16 cellular contexts compared by ENCODE assay signal in genomic region chr15:76799760-76800159, GRCh38.
DNase-seq lines count a peak whose midpoint lies in the region; TF ChIP-seq lines count a peak whose summit lies in the region.
"Had no signal": no experiment of that assay in that cellular context is flagged by ENCODE, and none has a peak within 500 bp of the region (broad histone marks: within the 10 kb centered on the region; RNA-seq: fewer than 3 reads in every experiment).

No MANE protein-coding gene starts in this region.

- no peaks in the 10 kb centered on the region for H3K27me3 ChIP-seq in spleen (replicated peaks in 1 of 7)
- no peaks in the 10 kb centered on the region for H3K27me3 ChIP-seq in ascending aorta
- H3K27me3 ChIP-seq: heart left ventricle had no signal

- H3K9me3 ChIP-seq in spleen (no peaks in the 10 kb centered on the region), ascending aorta (no peaks in the 10 kb centered on the region)
- H3K9me3 ChIP-seq: heart left ventricle, left ventricle myocardium inferior had no signal

- no peak for TF ChIP-seq POLR2A in spleen (IDR thresholded peaks at IDR 0.05)

- H3K36me3 ChIP-seq in spleen (peaks cover 0 to 79% (median 27%) of the 10 kb centered on the region in 6 donors), ascending aorta (peaks cover 5 to 20% of the 10 kb centered on the region in 2 donors)

- DNase-seq in EL, result peak; percentile 43
- DNase-seq in MV-4-11 (lab: John Stamatoyannopoulos, UW), result peak; percentile 5
- peak; percentile 20 for DNase-seq in epithelial cell of prostate (ENCODE audit: low read depth, low spot score)
- peak; percentile 9 for DNase-seq in myocyte (ENCODE audit: low read depth)
- DNase-seq in activated T-cell treated with anti-CD3 and anti-CD28 coated beads for 4 hours, result no peak
- DNase-seq in spleen, result no peak
- DNase-seq in ascending aorta (ENCODE audit: low spot score in 2 of 2), result no peak
- no peak for DNase-seq in NCI-H2029 (lab: John Stamatoyannopoulos, UW)
- DNase-seq: activated CD4-positive, alpha-beta T cell treated with anti-CD3 and anti-CD28 coated beads for 48 hours; anterior cingulate cortex; GOT3; heart left ventricle; left ventricle myocardium inferior; natural killer cell; NCI-H2171 treated with DMSO at 0.1 percent for 48 hours; stimulated activated naive CD8-positive, alpha-beta T cell treated with anti-CD3 and anti-CD28 coated beads, Interleukin-15, Interleukin-2, amounts not matched to agents 100 U/mL and 50 U/mL, for 24 hours had no signal

- TF ChIP-seq CTCF in spleen (IDR thresholded peaks at IDR 0.05 in 8 of 11, conservative IDR thresholded peaks at IDR 0.05 in 3 of 11) (no peak), ascending aorta (IDR thresholded peaks at IDR 0.05) (no peak)

- no peak overlapping the region for H3K27ac ChIP-seq in epithelial cell of prostate
- no peak overlapping the region for H3K27ac ChIP-seq in spleen
- H3K27ac ChIP-seq in ascending aorta, result no peak overlapping the region
- H3K27ac ChIP-seq: heart left ventricle, left ventricle myocardium inferior had no signal

- 61 to 100% (median 86%) methylated on average over 2 of the region's 2 CpGs for WGBS in spleen, 5 donors

- H3K4me3 ChIP-seq in spleen (no peak overlapping the region), ascending aorta (no peak overlapping the region)
- H3K4me3 ChIP-seq: heart left ventricle, left ventricle myocardium inferior had no signal

- intact Hi-C loops in spleen (cut with DNase I; ENCODE audit: low total_unique reads) (no loop called here), ascending aorta (cut with DNase I) (no loop called here)

- H3K4me1 ChIP-seq in spleen (no peaks in the 10 kb centered on the region), ascending aorta (no peaks in the 10 kb centered on the region)
- H3K4me1 ChIP-seq: heart left ventricle had no signal

Comparison
In these comparisons a context has a peak if more than half of its experiments do, and no peak if none do; other contexts are left out.
1. DNase-seq: peak in EL (single experiment), MV-4-11 (single experiment), epithelial cell of prostate (single experiment) and myocyte (single experiment); none in activated T-cell treated with anti-CD3 and anti-CD28 coated beads for 4 hours (single experiment), spleen (single experiment), ascending aorta (0 of 2) and NCI-H2029 (single experiment).